Comparison of ENCODE assay signal across 13 cellular contexts in genomic region chr1:1225913-1226312, GRCh38. TPM values are rescaled to one million over a fixed set of nuclear protein-coding genes. Genes with fewer than 3 reads are reported as not detected.
A peak's percentile ranks its signal among the peaks of the same experiment; 100 is the strongest.
DNase-seq lines count a peak whose midpoint lies in the region; ATAC-seq, FAIRE-seq and TF ChIP-seq lines count a peak whose summit lies in the region.
"Had no signal": no experiment of that assay in that cellular context is flagged by ENCODE, and none has a peak within 500 bp of the region (broad histone marks: within the 10 kb centered on the region; RNA-seq: fewer than 3 reads in every experiment).

No MANE protein-coding gene starts in this region.

- H3K36me3 ChIP-seq in HepG2 (replicated peaks in 1 of 2; ENCODE audit: control insufficient read depth in 1 of 2, insufficient read depth in 2 of 2, low read length in 2 of 2) (peaks cover 31 to 67% of the 10 kb centered on the region in 2 experiments), right lobe of liver (peaks cover 0 to 60% (median 11%) of the 10 kb centered on the region in 4 donors)

- no peak overlapping the region for H2AFZ ChIP-seq in HepG2 (ENCODE audit: low read length)

- intact Hi-C loops in HepG2 (cut with micrococcal nuclease; ENCODE audit: unreplicated experiment) (no loop called here), right lobe of liver (cut with DNase I) (loop anchor here in 1 of 2 donors (5.0 kb wide), 1 partner anchor 99 kb away; no protein-coding TSS in a partner anchor)

- 0 out of 2 replicates have a peak, but pooled peaks cover 7% of the 10 kb centered on the region for H4K20me1 ChIP-seq in HepG2 (ENCODE audit: insufficient read depth, low read length)

- H3K9me3 Mint-ChIP-seq in WTC11: no peaks in the 10 kb centered on the region

- H3K36me3 Mint-ChIP-seq in WTC11: peaks cover 22% of the 10 kb centered on the region

- CTCF ChIA-PET in HepG2 (lab: Yijun Ruan, JAX; ENCODE audit: low intra/inter-chr PET ratio, low total read pairs): no interaction called here
- CTCF ChIA-PET in WTC11 (lab: Charles Lee): no interaction called here

- in situ Hi-C loops in HepG2 (cut with HindIII; ENCODE audit: extremely low pct_ligation_motif_present, low pct_unique_long_range_greater_than_20kb): no loop called here

- no peak overlapping the region for H3K4me2 ChIP-seq in HepG2 (ENCODE audit: low read depth, low read length)

- BruUV-seq in HepG2 (replicated peaks; lab: Mats Ljungman, UMichigan): no TSS peak

- no peaks in the 10 kb centered on the region for H3K27me3 ChIP-seq in HepG2 (ENCODE audit: control insufficient read depth in 1 of 2, insufficient read depth in 2 of 2, low read length in 2 of 2)
- no peaks in the 10 kb centered on the region for H3K27me3 ChIP-seq in right lobe of liver
- H3K27me3 ChIP-seq: BE2C had no signal

- H3K4me3 ChIP-seq in HepG2 (replicated peaks in 1 of 3; ENCODE audit: insufficient read depth in 1 of 3, low read depth in 2 of 3, low read length in 3 of 3): no peak overlapping the region
- no peak overlapping the region for H3K4me3 ChIP-seq in right lobe of liver
- H3K4me3 ChIP-seq: HAP-1 had no signal

- H3K9ac ChIP-seq in HepG2 (ENCODE audit: insufficient read depth, low read depth, low read length): no peak overlapping the region

- no peak for FAIRE-seq in HepG2 (lab: Jason Lieb, UNC)
- FAIRE-seq: HTR-8/SVneo had no signal

- POLR2A ChIA-PET in HepG2 (lab: Yijun Ruan, JAX): no interaction called here
- POLR2A ChIA-PET in WTC11 (lab: Charles Lee): no interaction called here

- peaks cover 43% of the 10 kb centered on the region for H3K79me2 ChIP-seq in HepG2 (ENCODE audit: insufficient read depth, low read length)

- H3K4me1 Mint-ChIP-seq in WTC11: peaks cover 4% of the 10 kb centered on the region

- peaks cover 15% of the 10 kb centered on the region for H3K4me1 ChIP-seq in HepG2 (ENCODE audit: insufficient read depth, low read length)
- peaks cover 0 to 14% (median 6%) of the 10 kb centered on the region in 4 donors for H3K4me1 ChIP-seq in right lobe of liver
- H3K4me1 ChIP-seq: BE2C, HAP-1 had no signal

- no peak overlapping the region for H3K4me3 Mint-ChIP-seq in WTC11

- TF ChIP-seq EP300 in HepG2 (IDR thresholded peaks at IDR 0.05; ENCODE audit: low read depth in 2 of 2, low read length in 2 of 2) (no peak), HepG2 (CRISPR knock-in tag; IDR thresholded peaks at IDR 0.05; ENCODE audit: borderline replicate concordance) (no peak)

- no peak for DNase-seq in HepG2 (ENCODE audit: low spot score)
- DNase-seq in right lobe of liver: no peak
- DNase-seq in WTC11 (ENCODE audit: low spot score): no peak
- peak; percentile 84 for DNase-seq in cerebellum (ENCODE audit: low spot score)
- no peak for DNase-seq in NCI-H1092 (lab: John Stamatoyannopoulos, UW)
- DNase-seq: BE2C, NCI-H146, NCI-H226, NCI-H526 treated with DMSO at 0.1 percent for 48 hours had no signal

- H3K27ac Mint-ChIP-seq in WTC11: peak overlapping the region; percentile 55

- H3K27ac ChIP-seq in HepG2 (ENCODE audit: extremely low read length, insufficient read depth, low read length): no peak overlapping the region
- no peak overlapping the region for H3K27ac ChIP-seq in right lobe of liver

- H3K27me3 Mint-ChIP-seq in WTC11 (ENCODE audit: low read depth): no peaks in the 10 kb centered on the region

- H3K9me3 ChIP-seq in HepG2 (ENCODE audit: low read length) (no peaks in the 10 kb centered on the region), right lobe of liver (no peaks in the 10 kb centered on the region)
- H3K9me3 ChIP-seq: BE2C, HAP-1 had no signal

- TF ChIP-seq POLR2A in HepG2 (IDR thresholded peaks at IDR 0.05; ENCODE audit: insufficient read depth in 1 of 2, low read depth in 2 of 2, low read length in 2 of 2): no peak
- no peak for TF ChIP-seq POLR2A in right lobe of liver (IDR thresholded peaks at IDR 0.05)

- TF ChIP-seq RAD21 in HepG2 (CRISPR knock-in tag; IDR thresholded peaks at IDR 0.05): no peak

- TF ChIP-seq CTCF in HepG2 (CRISPR knock-in tag; IDR thresholded peaks at IDR 0.05) (no peak), right lobe of liver (IDR thresholded peaks at IDR 0.05) (no peak), WTC11 (IDR thresholded peaks at IDR 0.05) (no peak)

- ATAC-seq in HepG2: no peak
- ATAC-seq in right lobe of liver: no peak
- no peak for ATAC-seq in WTC11
- no peak for ATAC-seq in HG03025 (IDR thresholded peaks at IDR 0.05; ENCODE audit: low FRiP score, unreplicated experiment)
- no peak for ATAC-seq in HG02610 (IDR thresholded peaks at IDR 0.05; ENCODE audit: unreplicated experiment)

- WGBS in HepG2 (ENCODE audit: low lambda C conversion rate): 97% methylated on average over 16 of the region's 18 CpGs
- WGBS in right lobe of liver (ENCODE audit: insufficient coverage, low coverage, low lambda C conversion rate, missing lambda C conversion rate): 50% methylated on average over 1 of the region's 18 CpGs

RNA-seq across cellular contexts. Expression of gene SDF4, which starts 5.9 kb away (rescaled TPM):
- total RNA-seq in HepG2 (2016; rRNA removed; fragmentation: Illumina TruSeq; extraction: Trizol) (45.3 and 107 TPM in 2 replicates), right lobe of liver (100 to 1,000 TPM; 112 to 148 (median 142) TPM), WTC11 (2021) (92.3 to 105 TPM (median 101 TPM) in 3 replicates), cerebellum (22.1 TPM)
- total RNA-seq in HepG2 (2016; cell fraction: cytosol; rRNA removed; fragmentation: Illumina TruSeq; extraction: Trizol; ENCODE audit: low read depth): 39.1 and 57.0 TPM in 2 replicates
- total RNA-seq in HepG2 (2016; cell fraction: insoluble cytoplasmic fraction; rRNA removed; fragmentation: Illumina TruSeq; extraction: Trizol): 40.3 and 115 TPM in 2 replicates
- total RNA-seq in HepG2 (2016; cell fraction: membrane; rRNA removed; fragmentation: Illumina TruSeq; extraction: Trizol): 58.4 and 92.5 TPM in 2 replicates
- 75.1 and 80.9 TPM in 2 replicates for total RNA-seq in HepG2 (2016; cell fraction: nucleus; rRNA removed; fragmentation: Illumina TruSeq; extraction: Trizol)
- 80.8 and 99.6 TPM in 2 replicates for polyA plus RNA-seq in HepG2 (2011; rRNA removed)
- polyA plus RNA-seq in HepG2 (2011; cell fraction: cytosol; rRNA removed): 96.4 and 116 TPM in 2 replicates
- polyA plus RNA-seq in HepG2 (2011; cell fraction: nucleus; rRNA removed): 152 and 158 TPM in 2 replicates
- 87.3 and 109 TPM in 2 replicates for polyA plus RNA-seq in HepG2 (2012)
- polyA plus RNA-seq in HepG2 (2016; cell fraction: cytosol; fragmentation: Illumina TruSeq; extraction: Trizol; ENCODE audit: low read depth): 40.0 and 62.7 TPM in 2 replicates
- polyA plus RNA-seq in HepG2 (2016; cell fraction: insoluble cytoplasmic fraction; fragmentation: Illumina TruSeq; extraction: Trizol; ENCODE audit: low read depth): 61.8 and 64.5 TPM in 2 replicates
- 59.1 and 86.8 TPM in 2 replicates for polyA plus RNA-seq in HepG2 (2016; cell fraction: membrane; fragmentation: Illumina TruSeq; extraction: Trizol; ENCODE audit: low read depth)
- 181 and 198 TPM in 2 replicates for polyA plus RNA-seq in HepG2 (2016; cell fraction: nucleus; fragmentation: Illumina TruSeq; extraction: Trizol; ENCODE audit: insufficient read depth, low read depth)
- polyA minus RNA-seq in HepG2 (2011; rRNA and poly(A)+ RNA removed; ENCODE audit: low replicate concordance): 30.8 and 94.7 TPM in 2 replicates
- polyA minus RNA-seq in HepG2 (2011; cell fraction: cytosol; rRNA and poly(A)+ RNA removed): 43.9 and 48.3 TPM in 2 replicates
- 48.9 and 53.8 TPM in 2 replicates for polyA minus RNA-seq in HepG2 (2011; cell fraction: nucleus; rRNA and poly(A)+ RNA removed)

RNA-seq across cellular contexts. Expression of gene B3GALT6, which starts 6.1 kb away (rescaled TPM):
- total RNA-seq in HepG2 (2016; rRNA removed; fragmentation: Illumina TruSeq; extraction: Trizol) (9.2 and 14.2 TPM in 2 replicates), right lobe of liver (10 to 100 TPM in 2 of 6 experiments, 1 to 10 TPM in 4; 6.3 to 14.3 (median 7.8) TPM), WTC11 (2021) (18.8 to 21.4 TPM (median 20.0 TPM) in 3 replicates), cerebellum (15.2 TPM)
- 6.4 and 7.6 TPM in 2 replicates for total RNA-seq in HepG2 (2016; cell fraction: cytosol; rRNA removed; fragmentation: Illumina TruSeq; extraction: Trizol; ENCODE audit: low read depth)
- total RNA-seq in HepG2 (2016; cell fraction: insoluble cytoplasmic fraction; rRNA removed; fragmentation: Illumina TruSeq; extraction: Trizol): 8.3 and 13.0 TPM in 2 replicates
- total RNA-seq in HepG2 (2016; cell fraction: membrane; rRNA removed; fragmentation: Illumina TruSeq; extraction: Trizol): 13.3 and 15.5 TPM in 2 replicates
- total RNA-seq in HepG2 (2016; cell fraction: nucleus; rRNA removed; fragmentation: Illumina TruSeq; extraction: Trizol): 9.0 and 10.2 TPM in 2 replicates
- 3.9 and 5.8 TPM in 2 replicates for polyA plus RNA-seq in HepG2 (2011; rRNA removed)
- polyA plus RNA-seq in HepG2 (2011; cell fraction: cytosol; rRNA removed): 6.9 and 8.0 TPM in 2 replicates
- 5.4 and 5.5 TPM in 2 replicates for polyA plus RNA-seq in HepG2 (2011; cell fraction: nucleus; rRNA removed)
- 8.3 and 10.4 TPM in 2 replicates for polyA plus RNA-seq in HepG2 (2012)
- 7.6 and 8.3 TPM in 2 replicates for polyA plus RNA-seq in HepG2 (2016; cell fraction: cytosol; fragmentation: Illumina TruSeq; extraction: Trizol; ENCODE audit: low read depth)
- 9.7 and 10.2 TPM in 2 replicates for polyA plus RNA-seq in HepG2 (2016; cell fraction: insoluble cytoplasmic fraction; fragmentation: Illumina TruSeq; extraction: Trizol; ENCODE audit: low read depth)
- 12.7 and 13.5 TPM in 2 replicates for polyA plus RNA-seq in HepG2 (2016; cell fraction: membrane; fragmentation: Illumina TruSeq; extraction: Trizol; ENCODE audit: low read depth)
- polyA plus RNA-seq in HepG2 (2016; cell fraction: nucleus; fragmentation: Illumina TruSeq; extraction: Trizol; ENCODE audit: insufficient read depth, low read depth): 13.7 and 17.1 TPM in 2 replicates
- polyA minus RNA-seq in HepG2 (2011; rRNA and poly(A)+ RNA removed; ENCODE audit: low replicate concordance): 7.2 and 12.5 TPM in 2 replicates
- polyA minus RNA-seq in HepG2 (2011; cell fraction: cytosol; rRNA and poly(A)+ RNA removed): 3.8 and 5.0 TPM in 2 replicates
- 7.8 and 8.1 TPM in 2 replicates for polyA minus RNA-seq in HepG2 (2011; cell fraction: nucleus; rRNA and poly(A)+ RNA removed)

RNA-seq across cellular contexts. Expression of gene TNFRSF4, which starts 12.0 kb away (rescaled TPM):
- total RNA-seq in HepG2 (2016; rRNA removed; fragmentation: Illumina TruSeq; extraction: Trizol) (not detected in 2 replicates), right lobe of liver (under 1 TPM in 4 of 6 experiments, not detected in 2; 0.20 to 0.99 (median 0.28) TPM), WTC11 (2021) (0.18 to 0.33 TPM in 2 of 3 replicates, not detected in the other), cerebellum (not detected)
- total RNA-seq in HepG2 (2016; cell fraction: cytosol; rRNA removed; fragmentation: Illumina TruSeq; extraction: Trizol; ENCODE audit: low read depth): not detected in 2 replicates
- not detected in 2 replicates for total RNA-seq in HepG2 (2016; cell fraction: insoluble cytoplasmic fraction; rRNA removed; fragmentation: Illumina TruSeq; extraction: Trizol)
- total RNA-seq in HepG2 (2016; cell fraction: membrane; rRNA removed; fragmentation: Illumina TruSeq; extraction: Trizol): not detected in 2 replicates
- not detected in 2 replicates for total RNA-seq in HepG2 (2016; cell fraction: nucleus; rRNA removed; fragmentation: Illumina TruSeq; extraction: Trizol)
- 0.21 TPM in 1 of 2 replicates, not detected in the other for polyA plus RNA-seq in HepG2 (2011; rRNA removed)
- polyA plus RNA-seq in HepG2 (2011; cell fraction: cytosol; rRNA removed): 0.03 TPM in 1 of 2 replicates, not detected in the other
- 0.18 and 0.28 TPM in 2 replicates for polyA plus RNA-seq in HepG2 (2011; cell fraction: nucleus; rRNA removed)
- not detected in 2 replicates for polyA plus RNA-seq in HepG2 (2012)
- not detected in 2 replicates for polyA plus RNA-seq in HepG2 (2016; cell fraction: cytosol; fragmentation: Illumina TruSeq; extraction: Trizol; ENCODE audit: low read depth)
- polyA plus RNA-seq in HepG2 (2016; cell fraction: insoluble cytoplasmic fraction; fragmentation: Illumina TruSeq; extraction: Trizol; ENCODE audit: low read depth): not detected in 2 replicates
- not detected in 2 replicates for polyA plus RNA-seq in HepG2 (2016; cell fraction: membrane; fragmentation: Illumina TruSeq; extraction: Trizol; ENCODE audit: low read depth)
- not detected in 2 replicates for polyA plus RNA-seq in HepG2 (2016; cell fraction: nucleus; fragmentation: Illumina TruSeq; extraction: Trizol; ENCODE audit: insufficient read depth, low read depth)
- not detected in 2 replicates for polyA minus RNA-seq in HepG2 (2011; rRNA and poly(A)+ RNA removed; ENCODE audit: low replicate concordance)
- not detected in 2 replicates for polyA minus RNA-seq in HepG2 (2011; cell fraction: cytosol; rRNA and poly(A)+ RNA removed)
- polyA minus RNA-seq in HepG2 (2011; cell fraction: nucleus; rRNA and poly(A)+ RNA removed): not detected in 2 replicates

RNA-seq across cellular contexts. Expression of gene TNFRSF18, which starts 19.5 kb away (rescaled TPM):
- total RNA-seq in HepG2 (2016; rRNA removed; fragmentation: Illumina TruSeq; extraction: Trizol): not detected in 2 replicates
- total RNA-seq in HepG2 (2016; cell fraction: cytosol; rRNA removed; fragmentation: Illumina TruSeq; extraction: Trizol; ENCODE audit: low read depth): not detected in 2 replicates
- total RNA-seq in HepG2 (2016; cell fraction: insoluble cytoplasmic fraction; rRNA removed; fragmentation: Illumina TruSeq; extraction: Trizol): not detected in 2 replicates
- not detected in 2 replicates for total RNA-seq in HepG2 (2016; cell fraction: membrane; rRNA removed; fragmentation: Illumina TruSeq; extraction: Trizol)
- not detected in 2 replicates for total RNA-seq in HepG2 (2016; cell fraction: nucleus; rRNA removed; fragmentation: Illumina TruSeq; extraction: Trizol)
- not detected in 2 replicates for polyA plus RNA-seq in HepG2 (2011; rRNA removed)
- polyA plus RNA-seq in HepG2 (2011; cell fraction: cytosol; rRNA removed): not detected in 2 replicates
- polyA plus RNA-seq in HepG2 (2011; cell fraction: nucleus; rRNA removed): 0.19 TPM in 1 of 2 replicates, not detected in the other
- not detected in 2 replicates for polyA plus RNA-seq in HepG2 (2012)
- not detected in 2 replicates for polyA plus RNA-seq in HepG2 (2016; cell fraction: cytosol; fragmentation: Illumina TruSeq; extraction: Trizol; ENCODE audit: low read depth)
- polyA plus RNA-seq in HepG2 (2016; cell fraction: insoluble cytoplasmic fraction; fragmentation: Illumina TruSeq; extraction: Trizol; ENCODE audit: low read depth): not detected in 2 replicates
- polyA plus RNA-seq in HepG2 (2016; cell fraction: membrane; fragmentation: Illumina TruSeq; extraction: Trizol; ENCODE audit: low read depth): not detected in 2 replicates
- polyA plus RNA-seq in HepG2 (2016; cell fraction: nucleus; fragmentation: Illumina TruSeq; extraction: Trizol; ENCODE audit: insufficient read depth, low read depth): not detected in 2 replicates
- not detected in 2 replicates for polyA minus RNA-seq in HepG2 (2011; rRNA and poly(A)+ RNA removed; ENCODE audit: low replicate concordance)
- not detected in 2 replicates for polyA minus RNA-seq in HepG2 (2011; cell fraction: cytosol; rRNA and poly(A)+ RNA removed)
- not detected in 2 replicates for polyA minus RNA-seq in HepG2 (2011; cell fraction: nucleus; rRNA and poly(A)+ RNA removed)
- total RNA-seq in right lobe of liver: under 1 TPM in 2 of 6 experiments, not detected in 4; 0.24 to 0.27 TPM
- total RNA-seq in WTC11 (2021): 0.83 to 1.2 TPM (median 1.1 TPM) in 3 replicates
- not detected for total RNA-seq in cerebellum

RNA-seq across cellular contexts. Expression of gene C1QTNF12, which starts 20.6 kb away (rescaled TPM):
- 0.29 and 0.64 TPM in 2 replicates for total RNA-seq in HepG2 (2016; rRNA removed; fragmentation: Illumina TruSeq; extraction: Trizol)
- 0.88 and 0.91 TPM in 2 replicates for total RNA-seq in HepG2 (2016; cell fraction: cytosol; rRNA removed; fragmentation: Illumina TruSeq; extraction: Trizol; ENCODE audit: low read depth)
- 1.0 TPM in 1 of 2 replicates, not detected in the other for total RNA-seq in HepG2 (2016; cell fraction: insoluble cytoplasmic fraction; rRNA removed; fragmentation: Illumina TruSeq; extraction: Trizol)
- 0.28 and 0.80 TPM in 2 replicates for total RNA-seq in HepG2 (2016; cell fraction: membrane; rRNA removed; fragmentation: Illumina TruSeq; extraction: Trizol)
- 0.87 TPM in 1 of 2 replicates, not detected in the other for total RNA-seq in HepG2 (2016; cell fraction: nucleus; rRNA removed; fragmentation: Illumina TruSeq; extraction: Trizol)
- polyA plus RNA-seq in HepG2 (2011; rRNA removed): 0.18 and 0.29 TPM in 2 replicates
- polyA plus RNA-seq in HepG2 (2011; cell fraction: cytosol; rRNA removed): 0.11 and 0.21 TPM in 2 replicates
- 4.1 and 5.2 TPM in 2 replicates for polyA plus RNA-seq in HepG2 (2011; cell fraction: nucleus; rRNA removed)
- 1.6 and 2.0 TPM in 2 replicates for polyA plus RNA-seq in HepG2 (2012)
- 0.28 and 0.32 TPM in 2 replicates for polyA plus RNA-seq in HepG2 (2016; cell fraction: cytosol; fragmentation: Illumina TruSeq; extraction: Trizol; ENCODE audit: low read depth)
- polyA plus RNA-seq in HepG2 (2016; cell fraction: insoluble cytoplasmic fraction; fragmentation: Illumina TruSeq; extraction: Trizol; ENCODE audit: low read depth): not detected in 2 replicates
- polyA plus RNA-seq in HepG2 (2016; cell fraction: membrane; fragmentation: Illumina TruSeq; extraction: Trizol; ENCODE audit: low read depth): not detected in 2 replicates
- polyA plus RNA-seq in HepG2 (2016; cell fraction: nucleus; fragmentation: Illumina TruSeq; extraction: Trizol; ENCODE audit: insufficient read depth, low read depth): 2.7 and 4.3 TPM in 2 replicates
- 0.36 and 0.40 TPM in 2 replicates for polyA minus RNA-seq in HepG2 (2011; rRNA and poly(A)+ RNA removed; ENCODE audit: low replicate concordance)
- polyA minus RNA-seq in HepG2 (2011; cell fraction: cytosol; rRNA and poly(A)+ RNA removed): not detected in 2 replicates
- not detected in 2 replicates for polyA minus RNA-seq in HepG2 (2011; cell fraction: nucleus; rRNA and poly(A)+ RNA removed)
- total RNA-seq in right lobe of liver: 1 to 10 TPM in 4 of 6 experiments, under 1 TPM in 1, not detected in 1; 0.40 to 4.0 (median 1.1) TPM
- total RNA-seq in WTC11 (2021): 8.5 to 10.3 TPM (median 8.5 TPM) in 3 replicates
- 0.45 TPM for total RNA-seq in cerebellum
